In genomic region chr1:7785108-7785507, GRCh38 we compare ENCODE assay signal across 11 cellular contexts. TPM values are rescaled to one million over a fixed set of nuclear protein-coding genes. Genes with fewer than 3 reads are reported as not detected.
A peak's percentile ranks its signal among the peaks of the same experiment; 100 is the strongest.
DNase-seq lines count a peak whose midpoint lies in the region; ATAC-seq and TF ChIP-seq lines count a peak whose summit lies in the region.
"Had no signal": no experiment of that assay in that cellular context is flagged by ENCODE, and none has a peak within 500 bp of the region (broad histone marks: within the 10 kb centered on the region; RNA-seq: fewer than 3 reads in every experiment).

No MANE protein-coding gene starts in this region.

- CTCF ChIA-PET in RWPE1 (lab: Yijun Ruan, JAX), result interaction anchor here (0.6 kb wide), 1 partner anchor 19 kb away, joined by 3 read pairs; no protein-coding TSS in a partner anchor

- no peak overlapping the region for H2BK120ac ChIP-seq in trophoblast cell (ENCODE audit: insufficient read depth, low read length, poor library complexity)

- no peak overlapping the region for H2BK5ac ChIP-seq in trophoblast cell (ENCODE audit: low read depth, low read length, poor library complexity)

- TF ChIP-seq POLR2A in gastroesophageal sphincter (IDR thresholded peaks at IDR 0.05) (no peak), sigmoid colon (IDR thresholded peaks at IDR 0.05) (no peak)

- peak overlapping the region; percentile 58 to 87 for H3K4me3 ChIP-seq in gastroesophageal sphincter
- peak overlapping the region; percentile 57 to 91 (median 70) for H3K4me3 ChIP-seq in sigmoid colon
- no peak overlapping the region for H3K4me3 ChIP-seq in trophoblast cell (ENCODE audit: low read depth, low read length)
- H3K4me3 ChIP-seq: hepatocyte had no signal

- intact Hi-C loops in sigmoid colon (cut with DNase I), result no loop called here

- H3K79me1 ChIP-seq in trophoblast cell (ENCODE audit: low read length), result peaks cover 6% of the 10 kb centered on the region

- TF ChIP-seq CTCF in GM12872 (IDR thresholded peaks at IDR 0.05; ENCODE audit: insufficient read depth, low read depth, low read length) (0 out of 3 replicates have a peak, but pooled peaks have one; percentile 4), RWPE1 (conservative IDR thresholded peaks at IDR 0.05; ENCODE audit: low read depth) (no peak), gastroesophageal sphincter (IDR thresholded peaks at IDR 0.05) (peak in 1 of 4 experiments; percentile 7), sigmoid colon (IDR thresholded peaks at IDR 0.05) (no peak)

- no peak overlapping the region for H3K4ac ChIP-seq in trophoblast cell (ENCODE audit: low read depth, low read length)

- no peak overlapping the region for H4K91ac ChIP-seq in trophoblast cell (ENCODE audit: low read depth, low read length)

- no peak overlapping the region for H4K8ac ChIP-seq in trophoblast cell (ENCODE audit: low read depth, low read length)

- H4K12ac ChIP-seq in trophoblast cell (ENCODE audit: low read depth, low read length), result no peak overlapping the region

- H2AFZ ChIP-seq in trophoblast cell (ENCODE audit: insufficient read depth, low read length, poor library complexity), result no peak overlapping the region

- TF ChIP-seq EP300 in gastroesophageal sphincter (IDR thresholded peaks at IDR 0.05) (no peak), sigmoid colon (IDR thresholded peaks at IDR 0.05) (no peak)

- POLR2A ChIA-PET in RWPE1 (lab: Yijun Ruan, JAX; ENCODE audit: low non-redundant PET), result no interaction called here

- no peak for DNase-seq in RWPE1 (ENCODE audit: low spot score)
- no peak for DNase-seq in sigmoid colon
- no peak for DNase-seq in NCI-H1436 treated with DMSO at 0.1 percent for 48 hours (lab: John Stamatoyannopoulos, UW)
- DNase-seq in trophoblast cell, result no peak
- DNase-seq in activated CD4-positive, alpha-beta T cell treated with anti-CD3 and anti-CD28 coated beads, Interleukin-2, amount 50 U/mL, for 48 hours, result no peak
- DNase-seq: activated gamma-delta T cell treated with Interleukin-2 at 50 U/mL for 16 hours, SIG-M5 had no signal

- H3K4me1 ChIP-seq in gastroesophageal sphincter, result peaks cover 6 to 73% (median 20%) of the 10 kb centered on the region in 3 donors
- H3K4me1 ChIP-seq in sigmoid colon, result peaks cover 0 to 55% (median 49%) of the 10 kb centered on the region in 4 donors
- peaks cover 5 to 8% of the 10 kb centered on the region in 2 experiments for H3K4me1 ChIP-seq in trophoblast cell (ENCODE audit: control insufficient read depth in 1 of 2, insufficient read depth in 2 of 2, low read length in 2 of 2)

- no peak overlapping the region for H3K18ac ChIP-seq in trophoblast cell (ENCODE audit: low read length)

- H3K23ac ChIP-seq in trophoblast cell (ENCODE audit: low read length), result no peak overlapping the region

- peaks cover 2% of the 10 kb centered on the region for H3K79me2 ChIP-seq in trophoblast cell (ENCODE audit: control insufficient read depth, insufficient read depth, low read length, poor library complexity)
- H3K79me2 ChIP-seq: hepatocyte had no signal

- H3K27ac ChIP-seq in RWPE1 (peak overlapping the region; percentile 88), gastroesophageal sphincter (peak overlapping the region; percentile 85 to 99 (median 98)), sigmoid colon (peak overlapping the region; percentile 94 to 99 (median 96)), trophoblast cell (ENCODE audit: low read depth, low read length) (no peak overlapping the region)

- H3K9me3 ChIP-seq in gastroesophageal sphincter, result no peaks in the 10 kb centered on the region
- H3K9me3 ChIP-seq in sigmoid colon, result no peaks in the 10 kb centered on the region
- peaks cover 5% of the 10 kb centered on the region for H3K9me3 ChIP-seq in trophoblast cell (ENCODE audit: insufficient read depth, low read depth, low read length)

- 53 to 69% methylated on average over 5 to 7 of the region's 7 CpGs for WGBS in gastroesophageal sphincter (ENCODE audit: low coverage in 1 of 2), 2 donors
- 90 to 93% methylated on average over 7 of the region's 7 CpGs for WGBS in sigmoid colon, 2 donors
- WGBS in trophoblast cell (ENCODE audit: extremely low coverage, insufficient coverage, insufficient read length), result no CpG with 5 or more reads among the region's 7 CpGs

- ATAC-seq in gastroesophageal sphincter (no peak), HG03439 (IDR thresholded peaks at IDR 0.05; ENCODE audit: unreplicated experiment) (no peak)

- no peak overlapping the region for H2AK5ac ChIP-seq in trophoblast cell (ENCODE audit: low read length)

- H3K36me3 ChIP-seq in gastroesophageal sphincter (peaks cover 0 to 44% of the 10 kb centered on the region in 2 donors), sigmoid colon (peaks cover 2 to 59% (median 7%) of the 10 kb centered on the region in 4 donors), trophoblast cell (ENCODE audit: control insufficient read depth in 1 of 2, insufficient read depth in 2 of 2, low read length in 2 of 2) (peaks cover 0 to 6% of the 10 kb centered on the region in 2 experiments)

- H3K9ac ChIP-seq in trophoblast cell (ENCODE audit: low read length), result no peak overlapping the region

- H2BK12ac ChIP-seq in trophoblast cell (ENCODE audit: low read length), result no peak overlapping the region

- H3K14ac ChIP-seq in trophoblast cell (ENCODE audit: low read length), result no peak overlapping the region

- H3K4me2 ChIP-seq in trophoblast cell (ENCODE audit: low read length), result no peak overlapping the region

- H3K27me3 ChIP-seq in gastroesophageal sphincter (no peaks in the 10 kb centered on the region), sigmoid colon (no peaks in the 10 kb centered on the region), trophoblast cell (ENCODE audit: insufficient read depth, low read length) (peaks cover 3% of the 10 kb centered on the region)
- H3K27me3 ChIP-seq: hepatocyte had no signal

RNA-seq across cellular contexts. Expression of gene PER3, which starts 1.0 kb away (rescaled TPM):
- 10 to 100 TPM; 26.8 to 73.2 (median 43.4) TPM for total RNA-seq in gastroesophageal sphincter
- 10 to 100 TPM; 36.1 to 57.1 (median 44.9) TPM for total RNA-seq in sigmoid colon
- 1 to 10 TPM; 2.1 to 5.4 (median 5.3) TPM for polyA plus RNA-seq in sigmoid colon
- 1.4 and 1.5 TPM in 2 replicates for polyA plus RNA-seq in trophoblast cell (2013)

RNA-seq across cellular contexts. Expression of gene VAMP3, which starts 14.0 kb away (rescaled TPM):
- total RNA-seq in gastroesophageal sphincter (100 to 1,000 TPM in 3 of 4 donors, 10 to 100 TPM in 1; 99.9 to 128 (median 112) TPM), sigmoid colon (1,000 to 10,000 TPM in 1 of 4 donors, 100 to 1,000 TPM in 1, 10 to 100 TPM in 2; 83.8 to 2,991 (median 182) TPM)
- 100 to 1,000 TPM in 2 of 3 donors, 10 to 100 TPM in 1; 55.3 to 125 (median 113) TPM for polyA plus RNA-seq in sigmoid colon
- 103 and 104 TPM in 2 replicates for polyA plus RNA-seq in trophoblast cell (2013)
